ENCODE assay signal across 15 cellular contexts in genomic region chr20:50224052-50224451, GRCh38. TPM values are rescaled to one million over a fixed set of nuclear protein-coding genes. Genes with fewer than 3 reads are reported as not detected.
DNase-seq lines count a peak whose midpoint lies in the region; ATAC-seq, FAIRE-seq and TF ChIP-seq lines count a peak whose summit lies in the region.
"Had no signal": no experiment of that assay in that cellular context is flagged by ENCODE, and none has a peak within 500 bp of the region (broad histone marks: within the 10 kb centered on the region; RNA-seq: fewer than 3 reads in every experiment).

No MANE protein-coding gene starts in this region.

- FAIRE-seq in astrocyte (lab: Jason Lieb, UNC): no peak
- FAIRE-seq: D721Med, keratinocyte had no signal

- H3K36me3 Mint-ChIP-seq in CD14-positive monocyte (peaks cover 6 to 8% of the 10 kb centered on the region in 2 donors), astrocyte (ENCODE audit: low read depth, unreplicated experiment) (peaks cover 4% of the 10 kb centered on the region)

- peak overlapping the region in 1 of 2 experiments; percentile 10 for H3K4ac ChIP-seq in mesenchymal stem cell (ENCODE audit: low read depth in 1 of 2, low read length in 2 of 2)
- no peak overlapping the region for H3K4ac ChIP-seq in neuronal stem cell (ENCODE audit: low read length)

- H3K18ac ChIP-seq in mesenchymal stem cell (ENCODE audit: low read depth in 1 of 2, low read length in 2 of 2) (peak overlapping the region; percentile 73 to 89), neuronal stem cell (ENCODE audit: low read length) (no peak overlapping the region)

- peak overlapping the region; percentile 61 for H4K91ac ChIP-seq in mesenchymal stem cell (ENCODE audit: low read length)
- H4K91ac ChIP-seq in neuronal stem cell (ENCODE audit: low read depth, low read length, poor library complexity): no peak overlapping the region

- H2BK120ac ChIP-seq in mesenchymal stem cell (ENCODE audit: low read depth, low read length) (peak overlapping the region; percentile 80), neuronal stem cell (ENCODE audit: low read depth, low read length) (no peak overlapping the region)

- peak overlapping the region; percentile 69 for H2AK5ac ChIP-seq in mesenchymal stem cell (ENCODE audit: low read length, severe bottlenecking)
- no peak overlapping the region for H2AK5ac ChIP-seq in neuronal stem cell (ENCODE audit: low read depth, low read length)

- H3K14ac ChIP-seq in mesenchymal stem cell (ENCODE audit: low read length in 2 of 2) (no peak overlapping the region), neuronal stem cell (ENCODE audit: low read length) (no peak overlapping the region)

- peaks cover 93% of the 10 kb centered on the region for H3K4me1 Mint-ChIP-seq in CD14-positive monocyte
- peaks cover 11% of the 10 kb centered on the region for H3K4me1 Mint-ChIP-seq in astrocyte (ENCODE audit: low read depth, unreplicated experiment)
- H3K4me1 Mint-ChIP-seq: central memory CD8-positive, alpha-beta T cell had no signal

- H3K79me1 ChIP-seq in mesenchymal stem cell (replicated peaks; ENCODE audit: low read length, poor library complexity, severe bottlenecking): no peaks in the 10 kb centered on the region
- H3K79me1 ChIP-seq in neuronal stem cell (ENCODE audit: low read depth, low read length): no peaks in the 10 kb centered on the region

- H3K79me2 ChIP-seq in astrocyte (ENCODE audit: insufficient read depth, low read length): no peaks in the 10 kb centered on the region

- no peak for ATAC-seq in GM21360 (IDR thresholded peaks at IDR 0.05; ENCODE audit: unreplicated experiment)
- ATAC-seq: activated naive CD4-positive, alpha-beta T cell treated with anti-CD3 and anti-CD28 coated beads, Interleukin-2, amount 50 U/mL, for 72 hours had no signal

- peak overlapping the region; percentile 51 to 65 for H2BK12ac ChIP-seq in mesenchymal stem cell (ENCODE audit: low read length in 2 of 2)
- no peak overlapping the region for H2BK12ac ChIP-seq in neuronal stem cell (ENCODE audit: low read length)

- intact Hi-C loops in CD14-positive monocyte (cut with micrococcal nuclease): loop anchor here in 1 of 2 donors (2.0 kb wide), 1 partner anchor 37 kb away; no protein-coding TSS in a partner anchor

- no peak overlapping the region for H2AFZ ChIP-seq in astrocyte (ENCODE audit: low read depth, low read length)
- H2AFZ ChIP-seq in mesenchymal stem cell (ENCODE audit: low read depth, low read length): no peak overlapping the region
- H2AFZ ChIP-seq in neuronal stem cell (ENCODE audit: low read length): no peak overlapping the region

- H3K4me2 ChIP-seq in astrocyte (ENCODE audit: low read length) (no peak overlapping the region), mesenchymal stem cell (ENCODE audit: low read length, poor library complexity, severe bottlenecking) (no peak overlapping the region), neuronal stem cell (ENCODE audit: insufficient read depth, low read length, poor library complexity, severe bottlenecking) (no peak overlapping the region)

- H3K23ac ChIP-seq in mesenchymal stem cell (ENCODE audit: low read length in 2 of 2): no peak overlapping the region
- no peak overlapping the region for H3K23ac ChIP-seq in neuronal stem cell (ENCODE audit: low read depth, low read length, poor library complexity)

- DNase-seq in CD14-positive monocyte (ENCODE audit: low spot score) (no peak), astrocyte (ENCODE audit: low read depth) (no peak), mesenchymal stem cell (no peak), neuronal stem cell (ENCODE audit: low spot score) (no peak), MV-4-11 (lab: John Stamatoyannopoulos, UW) (no peak)
- no peak for DNase-seq in stimulated activated CD4-positive, alpha-beta T cell treated with anti-CD3 and anti-CD28 coated beads, Interleukin-4, amount 100 ng/mL, for 1 hour
- DNase-seq: NCI-H1930; NCI-H510A treated with DMSO at 0.1 percent for 48 hours; stimulated activated CD4-positive, alpha-beta T cell treated with anti-CD3 and anti-CD28 coated beads, Interleukin-4, amount 100 ng/mL, for 24 hours had no signal

- H3K36me3 ChIP-seq in astrocyte (ENCODE audit: insufficient read depth, low read length): no peaks in the 10 kb centered on the region
- no peaks in the 10 kb centered on the region for H3K36me3 ChIP-seq in mesenchymal stem cell (ENCODE audit: control insufficient read depth in 1 of 2, insufficient read depth in 2 of 2, low read depth in 1 of 2, low read length in 2 of 2)
- no peaks in the 10 kb centered on the region for H3K36me3 ChIP-seq in stomach smooth muscle (ENCODE audit: control insufficient read depth in 2 of 2, insufficient read depth in 2 of 2, low read length in 2 of 2)
- H3K36me3 ChIP-seq in neuronal stem cell (replicated peaks in 1 of 2; ENCODE audit: control insufficient read depth in 2 of 2, insufficient read depth in 2 of 2, low read length in 2 of 2): no peaks in the 10 kb centered on the region

- no peaks in the 10 kb centered on the region for H3K27me3 ChIP-seq in astrocyte (ENCODE audit: insufficient read depth, low read length)
- H3K27me3 ChIP-seq in mesenchymal stem cell (ENCODE audit: control insufficient read depth in 1 of 2, insufficient read depth in 1 of 2, low read length in 2 of 2): no peaks in the 10 kb centered on the region
- H3K27me3 ChIP-seq in stomach smooth muscle (ENCODE audit: control insufficient read depth in 1 of 2, insufficient read depth in 2 of 2, low read length in 2 of 2): no peaks in the 10 kb centered on the region
- peaks cover 0 to 10% (median 1%) of the 10 kb centered on the region in 3 experiments for H3K27me3 ChIP-seq in neuronal stem cell (ENCODE audit: control insufficient read depth in 3 of 3, insufficient read depth in 3 of 3, low read depth in 1 of 3, low read length in 3 of 3)

- H3K4me1 ChIP-seq in astrocyte (ENCODE audit: insufficient read depth, low read length): peaks cover 17% of the 10 kb centered on the region
- peaks cover 34% of the 10 kb centered on the region for H3K4me1 ChIP-seq in mesenchymal stem cell (ENCODE audit: control insufficient read depth, insufficient read depth, low read depth, low read length)
- peaks cover 16% of the 10 kb centered on the region for H3K4me1 ChIP-seq in stomach smooth muscle (ENCODE audit: control insufficient read depth, insufficient read depth, low read length)
- peaks cover 0 to 2% of the 10 kb centered on the region in 2 donors for H3K4me1 ChIP-seq in neuronal stem cell (ENCODE audit: control insufficient read depth in 2 of 2, insufficient read depth in 1 of 2, low read depth in 1 of 2, low read length in 2 of 2)

- H3K27ac Mint-ChIP-seq in CD14-positive monocyte (peak overlapping the region; percentile 84 to 99 (median 99)), astrocyte (ENCODE audit: unreplicated experiment) (no peak overlapping the region)
- H3K27ac Mint-ChIP-seq: activated naive CD4-positive, alpha-beta T cell treated with anti-CD3 and anti-CD28 coated beads, Interleukin-2, amount 50 U/mL, for 72 hours had no signal

- TF ChIP-seq CTCF in CD14-positive monocyte (IDR thresholded peaks at IDR 0.05) (no peak), astrocyte (IDR thresholded peaks at IDR 0.05; ENCODE audit: insufficient read depth, low read depth, low read length) (no peak)

- H2BK15ac ChIP-seq in mesenchymal stem cell (ENCODE audit: low read depth, poor library complexity, severe bottlenecking) (no peak overlapping the region), neuronal stem cell (ENCODE audit: low read length) (no peak overlapping the region)

- H3K27ac ChIP-seq in astrocyte (ENCODE audit: low read depth, low read length): peak overlapping the region; percentile 43
- no peak overlapping the region for H3K27ac ChIP-seq in mesenchymal stem cell (ENCODE audit: low read length, poor library complexity, severe bottlenecking)
- H3K27ac ChIP-seq in stomach smooth muscle (ENCODE audit: low read length): peak overlapping the region; percentile 31
- H3K27ac ChIP-seq in neuronal stem cell (replicated peaks; ENCODE audit: low read length): no peak overlapping the region

- peaks cover 0 to 2% (median 0%) of the 10 kb centered on the region in 3 donors for H3K27me3 Mint-ChIP-seq in CD14-positive monocyte (ENCODE audit: low read depth in 3 of 3)
- peaks cover 8% of the 10 kb centered on the region for H3K27me3 Mint-ChIP-seq in astrocyte (ENCODE audit: low read depth, unreplicated experiment)
- H3K27me3 Mint-ChIP-seq: central memory CD8-positive, alpha-beta T cell had no signal

- 95% methylated on average over 1 of the region's 1 CpG for WGBS in mesenchymal stem cell
- no CpG with 5 or more reads among the region's 1 CpG for WGBS in neuronal stem cell (ENCODE audit: extremely low coverage in 2 of 2, insufficient read length in 2 of 2, insufficient replicate concordance in 1 of 2), 2 donors

- H3K9me3 Mint-ChIP-seq in CD14-positive monocyte (peaks cover 4 to 14% (median 11%) of the 10 kb centered on the region in 7 donors), astrocyte (ENCODE audit: unreplicated experiment) (peaks cover 5% of the 10 kb centered on the region)
- H3K9me3 Mint-ChIP-seq: central memory CD8-positive, alpha-beta T cell had no signal

- no peaks in the 10 kb centered on the region for H3K9me3 ChIP-seq in astrocyte (ENCODE audit: insufficient read depth, low read depth, low read length)
- peaks cover 11% of the 10 kb centered on the region for H3K9me3 ChIP-seq in mesenchymal stem cell (ENCODE audit: control insufficient read depth, low read length)
- peaks cover 0 to 9% of the 10 kb centered on the region in 2 donors for H3K9me3 ChIP-seq in stomach smooth muscle (ENCODE audit: control insufficient read depth in 2 of 2, low read length in 2 of 2)
- H3K9me3 ChIP-seq in neuronal stem cell (replicated peaks in 1 of 2; ENCODE audit: control insufficient read depth in 2 of 2, insufficient read depth in 1 of 2, low read depth in 1 of 2, low read length in 2 of 2): no peaks in the 10 kb centered on the region

- peak overlapping the region; percentile 79 for H4K8ac ChIP-seq in mesenchymal stem cell (ENCODE audit: low read length)
- H4K8ac ChIP-seq in neuronal stem cell (ENCODE audit: low read depth, low read length): no peak overlapping the region

- H3K4me3 Mint-ChIP-seq in CD14-positive monocyte (no peak overlapping the region), astrocyte (ENCODE audit: unreplicated experiment) (no peak overlapping the region)
- H3K4me3 Mint-ChIP-seq: central memory CD8-positive, alpha-beta T cell had no signal

- H4K20me1 ChIP-seq in astrocyte (ENCODE audit: insufficient read depth, low read length): no peaks in the 10 kb centered on the region

- H2BK5ac ChIP-seq in mesenchymal stem cell (ENCODE audit: low read depth, low read length, poor library complexity, severe bottlenecking): no peak overlapping the region
- no peak overlapping the region for H2BK5ac ChIP-seq in neuronal stem cell (ENCODE audit: low read length)

- H3K9ac ChIP-seq in astrocyte (ENCODE audit: low read length): no peak overlapping the region
- peak overlapping the region; percentile 10 for H3K9ac ChIP-seq in mesenchymal stem cell (ENCODE audit: low read length)
- H3K9ac ChIP-seq in stomach smooth muscle (ENCODE audit: low read length in 2 of 2): no peak overlapping the region
- no peak overlapping the region for H3K9ac ChIP-seq in neuronal stem cell (ENCODE audit: low read depth, low read length, poor library complexity)

- H3K4me3 ChIP-seq in astrocyte (ENCODE audit: insufficient read depth, low read depth, low read length): no peak overlapping the region
- no peak overlapping the region for H3K4me3 ChIP-seq in mesenchymal stem cell (ENCODE audit: insufficient read depth in 1 of 2, low read depth in 1 of 2, low read length in 2 of 2)
- no peak overlapping the region for H3K4me3 ChIP-seq in stomach smooth muscle (ENCODE audit: low read length in 2 of 2)
- no peak overlapping the region for H3K4me3 ChIP-seq in neuronal stem cell (ENCODE audit: low read length in 2 of 2)

RNA-seq across cellular contexts. Expression of gene CEBPB, which starts 33.4 kb away (rescaled TPM):
- polyA plus RNA-seq in CD14-positive monocyte: 10 to 100 TPM; 52.4 to 80.8 TPM
- 33.8 and 34.6 TPM in 2 replicates for total RNA-seq in astrocyte
- 130 TPM for polyA plus RNA-seq in mesenchymal stem cell (2013, experiment 1 of 2)
- polyA plus RNA-seq in mesenchymal stem cell (2013, experiment 2 of 2): 131 TPM
- 3.2 TPM for polyA plus RNA-seq in neuronal stem cell (2013, experiment 1 of 2)
- 3.2 TPM for polyA plus RNA-seq in neuronal stem cell (2013, experiment 2 of 2)

Comparison
In these comparisons a context has a peak if more than half of its experiments do, and no peak if none do; other contexts are left out.
1. H3K27ac ChIP-seq: peak in astrocyte (single experiment) and stomach smooth muscle (single experiment); none in mesenchymal stem cell (single experiment) and neuronal stem cell (single experiment).